Comparison of ENCODE assay signal across 35 cellular contexts in the genomic region with DNA sequence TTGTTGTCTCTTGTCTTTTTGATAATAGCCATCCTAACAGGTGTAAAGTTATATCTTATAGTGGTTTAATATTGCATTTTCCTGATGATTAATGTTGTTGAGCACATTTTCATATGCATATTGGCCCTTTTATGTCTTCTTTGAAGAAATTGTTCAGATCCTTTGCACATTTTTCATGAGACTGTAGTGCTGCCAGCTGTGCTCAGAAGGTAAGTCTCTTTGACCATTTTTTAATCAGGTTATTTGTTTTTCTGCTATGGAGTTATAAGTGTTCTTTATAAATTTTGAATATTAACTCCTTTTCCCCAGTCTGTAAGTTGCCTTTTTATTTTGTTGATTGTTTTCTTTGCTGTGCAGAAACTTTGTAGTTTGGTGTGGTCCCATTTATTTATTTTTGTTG.
"Had no signal": no experiment of that assay in that cellular context is flagged by ENCODE, and none has a peak within 500 bp of the region (broad histone marks: within the 10 kb centered on the region; RNA-seq: fewer than 3 reads in every experiment).

No MANE protein-coding gene starts in this region.

- ATAC-seq: activated CD8-positive, alpha-beta T cell treated with anti-CD3 and anti-CD28 coated beads for 36 hours; activated naive CD4-positive, alpha-beta T cell treated with anti-CD3 and anti-CD28 coated beads, Interleukin-2, amount 50 U/mL, for 72 hours; activated T-cell treated with anti-CD3 and anti-CD28 coated beads, Interleukin-2, amount 50 U/mL, for 4 hours; activated T-cell treated with anti-CD3 and anti-CD28 coated beads, Interleukin-2, amount 50 U/mL, for 72 hours; activated T-helper 17 cell treated with anti-CD3 and anti-CD28 coated beads, Interleukin-2, amount 50 U/mL, for 72 hours; body of pancreas had no signal

- H3K27ac ChIP-seq: adrenal gland, body of pancreas, brain microvascular endothelial cell, cardiac muscle cell, VCaP had no signal

- H3K36me3 ChIP-seq: adrenal gland, brain microvascular endothelial cell, cardiac muscle cell had no signal

- DNase-seq: activated B cell treated with CpG ODN at 0.5 μM for 24 hours; activated CD4-positive, alpha-beta memory T cell treated with anti-CD3 and anti-CD28 coated beads for 36 hours; activated CD4-positive, alpha-beta T cell treated with anti-CD3 and anti-CD28 coated beads for 4 hours; activated CD4-positive, alpha-beta T cell treated with anti-CD3 and anti-CD28 coated beads, Interleukin-2, amount 10 ng/mL, durations not matched to agents 24 days and 14 days; activated CD4-positive, alpha-beta T cell treated with anti-CD3 and anti-CD28 coated beads, Interleukin-2, amount 50 U/mL, for 1 hour; activated CD4-positive, alpha-beta T cell treated with anti-CD3 and anti-CD28 coated beads, Interleukin-2, amount 50 U/mL, for 4 hours; activated CD4-positive, CD25-positive, alpha-beta regulatory T cell treated with anti-CD3 and anti-CD28 coated beads, Interleukin-2, amount 50 U/mL, for 72 hours; activated CD8-positive, alpha-beta memory T cell treated with anti-CD3 and anti-CD28 coated beads, Interleukin-2, amount 50 U/mL, for 4 hours; activated CD8-positive, alpha-beta T cell treated with anti-CD3 and anti-CD28 coated beads for 36 hours; activated effector memory CD4-positive, alpha-beta T cell treated with anti-CD3 and anti-CD28 coated beads, Interleukin-2, amount 50 U/mL, for 16 hours; activated gamma-delta T cell treated with Interleukin-2 at 50 U/mL for 16 hours; activated naive CD4-positive, alpha-beta T cell; activated naive CD4-positive, alpha-beta T cell treated with anti-CD3 and anti-CD28 coated beads for 36 hours; activated naive CD4-positive, alpha-beta T cell treated with anti-CD3 and anti-CD28 coated beads, Interleukin-2, amount 50 U/mL, for 16 hours; activated naive CD8-positive, alpha-beta T cell treated with anti-CD3 and anti-CD28 coated beads for 36 hours; activated T-cell treated with anti-CD3 and anti-CD28 coated beads for 4 hours; activated T-cell treated with anti-CD3 and anti-CD28 coated beads, Interleukin-2, amount 50 U/mL, for 1 hour; activated T-cell treated with anti-CD3 and anti-CD28 coated beads, Interleukin-2, amount 50 U/mL, for 4 hours; activated T-cell treated with anti-CD3 and anti-CD28 coated beads, Interleukin-2, amount 50 U/mL, for 72 hours; adrenal gland; amniotic stem cell; aorta; body of pancreas; brain microvascular endothelial cell; caudate nucleus; cerebellar nuclear complex; T-helper 2 cell; T-helper 9 cell had no signal

- H3K27me3 ChIP-seq: body of pancreas, brain microvascular endothelial cell, cardiac muscle cell had no signal

- H3K4me1 ChIP-seq: adrenal gland, body of pancreas had no signal

- H3K9me3 ChIP-seq: body of pancreas had no signal

- H3K4me3 ChIP-seq: adrenal gland, body of pancreas, cardiac muscle cell had no signal

- FAIRE-seq: astrocyte, bronchial epithelial cell, TTC549 had no signal
